In genomic region chr10:104121485-104122272, GRCh38 we compare ENCODE assay signal across 1 cellular context.
TF ChIP-seq lines count a peak whose summit lies in the region.

Gene SFR1 (plus strand): TSS chr10:104122171. CDS start chr10:104122184, 13 bp downstream.

TF ChIP-seq in liver, 16 proteins besides CTCF, POLR2A, EP300 and RAD21 (continued from another document):
- TF ChIP-seq MAX (IDR thresholded peaks at IDR 0.05): peak; percentile 37
- no peak for TF ChIP-seq FOXA1 (IDR thresholded peaks at IDR 0.05)
